In the genomic region with DNA sequence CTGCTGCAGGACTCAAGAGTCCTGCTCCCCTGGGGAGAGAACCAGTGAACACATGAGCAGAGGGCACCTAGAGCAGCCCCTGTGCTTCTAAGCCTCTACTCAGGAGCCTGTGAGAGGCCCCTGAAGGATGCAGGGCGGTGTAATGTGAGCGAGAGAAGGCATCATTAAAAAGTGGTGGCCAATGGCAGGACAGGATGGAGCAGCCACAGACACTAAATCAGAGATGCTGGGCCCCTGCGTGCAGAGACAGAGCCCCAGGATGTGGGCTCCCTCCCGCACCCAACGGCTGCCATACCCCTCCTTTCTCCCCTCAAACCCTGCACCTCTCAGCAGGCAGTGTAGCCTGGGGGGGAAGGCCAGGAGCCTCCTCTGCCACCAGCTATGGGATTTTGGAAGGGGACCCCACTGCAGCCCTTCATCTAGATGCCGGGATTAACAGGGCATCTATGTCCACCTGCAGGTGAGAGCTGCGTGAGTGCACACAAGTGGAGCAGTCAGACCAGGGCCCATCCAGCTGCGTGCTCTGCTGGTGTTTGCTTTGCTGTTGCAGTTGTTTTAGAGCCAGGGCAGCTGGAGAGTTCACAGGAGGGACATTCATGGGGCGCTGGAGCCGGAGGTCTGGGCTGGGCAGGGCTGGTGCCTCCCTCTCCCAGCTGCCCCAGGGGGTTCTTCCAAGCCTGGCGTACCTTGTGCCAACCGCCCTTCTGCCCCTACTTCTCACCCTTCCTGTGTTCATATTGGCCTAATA, we compare ENCODE assay signal across 13 cellular contexts. TPM values are rescaled to one million over a fixed set of nuclear protein-coding genes. Genes with fewer than 3 reads are reported as not detected.
DNase-seq lines count a peak whose midpoint lies in the region; ATAC-seq lines count a peak whose summit lies in the region.
"Had no signal": no experiment of that assay in that cellular context is flagged by ENCODE, and none has a peak within 500 bp of the region (broad histone marks: within the 10 kb centered on the region; RNA-seq: fewer than 3 reads in every experiment).

No MANE protein-coding gene starts in this region.

- peak; percentile 71 for ATAC-seq in central memory CD8-positive, alpha-beta T cell (replicated peaks; ENCODE audit: extremely low read depth, poor library complexity, severe bottlenecking)
- ATAC-seq in stimulated activated naive B cell treated with anti-CD40 and anti-IgM and Interleukin-4, amounts not matched to agents 10 μg/mL and 1 μg/mL and 100 μg/mL, for 72 hours (replicated peaks): no peak
- ATAC-seq in HG03108 (IDR thresholded peaks at IDR 0.05; ENCODE audit: unreplicated experiment): no peak

- no peak overlapping the region for H3K4me3 ChIP-seq in CD4-positive, alpha-beta memory T cell (ENCODE audit: low read length in 2 of 2)

- H3K27me3 Mint-ChIP-seq in activated CD4-positive, alpha-beta memory T cell treated with anti-CD3 and anti-CD28 coated beads, Interleukin-2, amount 10 ng/mL, durations not matched to agents 7 days and 5 days: peaks cover 38% of the 10 kb centered on the region
- peaks cover 19% of the 10 kb centered on the region for H3K27me3 Mint-ChIP-seq in activated CD4-positive, alpha-beta memory T cell treated with anti-CD3 and anti-CD28 coated beads for 36 hours
- H3K27me3 Mint-ChIP-seq in central memory CD8-positive, alpha-beta T cell: peaks cover 15% of the 10 kb centered on the region
- H3K27me3 Mint-ChIP-seq in stimulated activated naive B cell treated with anti-CD40 and anti-IgM and Interleukin-4, amounts not matched to agents 10 μg/mL and 1 μg/mL and 100 μg/mL, for 72 hours: peaks cover 4 to 5% of the 10 kb centered on the region in 2 donors
- H3K27me3 Mint-ChIP-seq in CD4-positive, alpha-beta memory T cell: peaks cover 5 to 16% of the 10 kb centered on the region in 2 donors
- peaks cover 20% of the 10 kb centered on the region for H3K27me3 Mint-ChIP-seq in activated T-cell treated with anti-CD3 and anti-CD28 coated beads, Interleukin-2, amount 50 U/mL, for 24 hours

- CTCF ChIA-PET in activated CD4-positive, alpha-beta memory T cell treated with anti-CD3 and anti-CD28 coated beads, Interleukin-2, amount 10 ng/mL, durations not matched to agents 7 days and 5 days (lab: Charles Lee): interaction anchor here (1.6 kb wide), 1 partner anchor 14 kb away, joined by 4 read pairs; no protein-coding TSS in a partner anchor
- CTCF ChIA-PET in activated CD4-positive, alpha-beta memory T cell treated with anti-CD3 and anti-CD28 coated beads for 36 hours (lab: Charles Lee): interaction anchor here (0.8 kb wide), 1 partner anchor 13 kb away, joined by 3 read pairs; no protein-coding TSS in a partner anchor
- CTCF ChIA-PET in CD4-positive, alpha-beta memory T cell (lab: Charles Lee; ENCODE audit: partially characterized antibody): interaction anchor here (1.1 to 1.4 kb wide), 2 partner anchors 13 to 802 kb away, joined by 3 to 4 read pairs; a partner anchor contains a TSS

- no peaks in the 10 kb centered on the region for H3K36me3 Mint-ChIP-seq in activated CD4-positive, alpha-beta memory T cell treated with anti-CD3 and anti-CD28 coated beads, Interleukin-2, amount 10 ng/mL, durations not matched to agents 7 days and 5 days (ENCODE audit: low read depth)
- H3K36me3 Mint-ChIP-seq in activated CD4-positive, alpha-beta memory T cell treated with anti-CD3 and anti-CD28 coated beads for 36 hours: no peaks in the 10 kb centered on the region
- H3K36me3 Mint-ChIP-seq in central memory CD8-positive, alpha-beta T cell (ENCODE audit: insufficient read depth): no peaks in the 10 kb centered on the region
- H3K36me3 Mint-ChIP-seq in stimulated activated naive B cell treated with anti-CD40 and anti-IgM and Interleukin-4, amounts not matched to agents 10 μg/mL and 1 μg/mL and 100 μg/mL, for 72 hours: no peaks in the 10 kb centered on the region
- no peaks in the 10 kb centered on the region for H3K36me3 Mint-ChIP-seq in CD4-positive, alpha-beta memory T cell
- no peaks in the 10 kb centered on the region for H3K36me3 Mint-ChIP-seq in activated T-cell treated with anti-CD3 and anti-CD28 coated beads, Interleukin-2, amount 50 U/mL, for 24 hours (ENCODE audit: low read depth)

- no peaks in the 10 kb centered on the region for H3K9me3 Mint-ChIP-seq in activated CD4-positive, alpha-beta memory T cell treated with anti-CD3 and anti-CD28 coated beads, Interleukin-2, amount 10 ng/mL, durations not matched to agents 7 days and 5 days
- H3K9me3 Mint-ChIP-seq in activated CD4-positive, alpha-beta memory T cell treated with anti-CD3 and anti-CD28 coated beads for 36 hours: no peaks in the 10 kb centered on the region
- H3K9me3 Mint-ChIP-seq in central memory CD8-positive, alpha-beta T cell: no peaks in the 10 kb centered on the region
- H3K9me3 Mint-ChIP-seq in stimulated activated naive B cell treated with anti-CD40 and anti-IgM and Interleukin-4, amounts not matched to agents 10 μg/mL and 1 μg/mL and 100 μg/mL, for 72 hours: no peaks in the 10 kb centered on the region
- no peaks in the 10 kb centered on the region for H3K9me3 Mint-ChIP-seq in CD4-positive, alpha-beta memory T cell
- H3K9me3 Mint-ChIP-seq in activated T-cell treated with anti-CD3 and anti-CD28 coated beads, Interleukin-2, amount 50 U/mL, for 24 hours: no peaks in the 10 kb centered on the region
- H3K9me3 Mint-ChIP-seq: HFFc6, IgD-negative memory B cell had no signal

- peaks cover 10% of the 10 kb centered on the region for H3K4me1 ChIP-seq in CD4-positive, alpha-beta memory T cell (ENCODE audit: insufficient read depth, low read length)

- no peak overlapping the region for H3K27ac ChIP-seq in CD4-positive, alpha-beta memory T cell (ENCODE audit: low read depth, low read length)

- no peak overlapping the region for H3K27ac Mint-ChIP-seq in activated CD4-positive, alpha-beta memory T cell treated with anti-CD3 and anti-CD28 coated beads, Interleukin-2, amount 10 ng/mL, durations not matched to agents 7 days and 5 days
- H3K27ac Mint-ChIP-seq in activated CD4-positive, alpha-beta memory T cell treated with anti-CD3 and anti-CD28 coated beads for 36 hours: no peak overlapping the region
- peak overlapping the region; percentile 69 for H3K27ac Mint-ChIP-seq in central memory CD8-positive, alpha-beta T cell (ENCODE audit: low read depth)
- H3K27ac Mint-ChIP-seq in stimulated activated naive B cell treated with anti-CD40 and anti-IgM and Interleukin-4, amounts not matched to agents 10 μg/mL and 1 μg/mL and 100 μg/mL, for 72 hours: peak overlapping the region; percentile 15
- no peak overlapping the region for H3K27ac Mint-ChIP-seq in CD4-positive, alpha-beta memory T cell
- H3K27ac Mint-ChIP-seq in activated T-cell treated with anti-CD3 and anti-CD28 coated beads, Interleukin-2, amount 50 U/mL, for 24 hours: no peak overlapping the region
- H3K27ac Mint-ChIP-seq: activated CD4-positive, alpha-beta T cell treated with anti-CD3 and anti-CD28 coated beads for 36 hours; dendritic cell treated with granulocyte-macrophage colony-stimulating factor and Interleukin-4, amounts not matched to agents 40 ng/mL and 50 ng/mL, for 4 days; HFFc6; IgD-negative memory B cell had no signal

- H3K36me3 ChIP-seq in CD4-positive, alpha-beta memory T cell (ENCODE audit: insufficient read depth, low read length): no peaks in the 10 kb centered on the region

- H3K9me3 ChIP-seq in CD4-positive, alpha-beta memory T cell (ENCODE audit: control insufficient read depth in 1 of 2, low read length in 2 of 2): no peaks in the 10 kb centered on the region

- no peak overlapping the region for H3K4me3 Mint-ChIP-seq in activated CD4-positive, alpha-beta memory T cell treated with anti-CD3 and anti-CD28 coated beads, Interleukin-2, amount 10 ng/mL, durations not matched to agents 7 days and 5 days
- H3K4me3 Mint-ChIP-seq in activated CD4-positive, alpha-beta memory T cell treated with anti-CD3 and anti-CD28 coated beads for 36 hours: no peak overlapping the region
- H3K4me3 Mint-ChIP-seq in central memory CD8-positive, alpha-beta T cell: peak overlapping the region; percentile 15
- H3K4me3 Mint-ChIP-seq in stimulated activated naive B cell treated with anti-CD40 and anti-IgM and Interleukin-4, amounts not matched to agents 10 μg/mL and 1 μg/mL and 100 μg/mL, for 72 hours: peak overlapping the region in 1 of 2 donors; percentile 34
- no peak overlapping the region for H3K4me3 Mint-ChIP-seq in CD4-positive, alpha-beta memory T cell
- H3K4me3 Mint-ChIP-seq in activated T-cell treated with anti-CD3 and anti-CD28 coated beads, Interleukin-2, amount 50 U/mL, for 24 hours: no peak overlapping the region
- H3K4me3 Mint-ChIP-seq: activated CD4-positive, alpha-beta T cell treated with anti-CD3 and anti-CD28 coated beads for 36 hours; dendritic cell treated with granulocyte-macrophage colony-stimulating factor and Interleukin-4, amounts not matched to agents 40 ng/mL and 50 ng/mL, for 4 days; HFFc6 had no signal

- POLR2A ChIA-PET in activated CD4-positive, alpha-beta memory T cell treated with anti-CD3 and anti-CD28 coated beads, Interleukin-2, amount 10 ng/mL, durations not matched to agents 7 days and 5 days (lab: Charles Lee): interaction anchor here (0.7 to 1.0 kb wide), 2 partner anchors 9 to 14 kb away, joined by 3 read pairs; no protein-coding TSS in a partner anchor
- POLR2A ChIA-PET in activated CD4-positive, alpha-beta memory T cell treated with anti-CD3 and anti-CD28 coated beads for 36 hours (lab: Charles Lee): no interaction called here
- POLR2A ChIA-PET in CD4-positive, alpha-beta memory T cell (lab: Charles Lee; ENCODE audit: partially characterized antibody): interaction anchor here (0.6 kb wide), 1 partner anchor 19 kb away, joined by 3 read pairs; no protein-coding TSS in a partner anchor

- intact Hi-C loops in activated CD4-positive, alpha-beta memory T cell treated with anti-CD3 and anti-CD28 coated beads for 36 hours (cut with micrococcal nuclease): no loop called here
- intact Hi-C loops in CD4-positive, alpha-beta memory T cell (cut with micrococcal nuclease): no loop called here

- peak; percentile 25 for DNase-seq in activated CD4-positive, alpha-beta memory T cell treated with anti-CD3 and anti-CD28 coated beads, Interleukin-2, amount 10 ng/mL, durations not matched to agents 7 days and 5 days
- no peak for DNase-seq in activated CD4-positive, alpha-beta memory T cell treated with anti-CD3 and anti-CD28 coated beads for 36 hours
- DNase-seq in NCI-H2171 treated with DMSO at 0.1 percent for 48 hours (lab: John Stamatoyannopoulos, UW): peak; percentile 33
- peak in 1 of 2 donors; percentile 20 for DNase-seq in central memory CD8-positive, alpha-beta T cell (ENCODE audit: low spot score in 2 of 2)
- DNase-seq in stimulated activated naive B cell treated with anti-CD40 and anti-IgM and Interleukin-4, amounts not matched to agents 10 μg/mL and 1 μg/mL and 100 μg/mL, for 72 hours: no peak
- no peak for DNase-seq in CD4-positive, alpha-beta memory T cell
- no peak for DNase-seq in activated T-cell treated with anti-CD3 and anti-CD28 coated beads, Interleukin-2, amount 50 U/mL, for 24 hours
- DNase-seq: activated CD4-positive, alpha-beta T cell treated with anti-CD3 and anti-CD28 coated beads for 36 hours; activated naive CD4-positive, alpha-beta T cell; HFFc6 had no signal

- H3K4me1 Mint-ChIP-seq in activated CD4-positive, alpha-beta memory T cell treated with anti-CD3 and anti-CD28 coated beads, Interleukin-2, amount 10 ng/mL, durations not matched to agents 7 days and 5 days: peaks cover 13% of the 10 kb centered on the region
- H3K4me1 Mint-ChIP-seq in activated CD4-positive, alpha-beta memory T cell treated with anti-CD3 and anti-CD28 coated beads for 36 hours (ENCODE audit: low read depth): no peaks in the 10 kb centered on the region
- peaks cover 16% of the 10 kb centered on the region for H3K4me1 Mint-ChIP-seq in central memory CD8-positive, alpha-beta T cell
- H3K4me1 Mint-ChIP-seq in stimulated activated naive B cell treated with anti-CD40 and anti-IgM and Interleukin-4, amounts not matched to agents 10 μg/mL and 1 μg/mL and 100 μg/mL, for 72 hours: peaks cover 58 to 78% of the 10 kb centered on the region in 2 donors
- H3K4me1 Mint-ChIP-seq in CD4-positive, alpha-beta memory T cell: peaks cover 2 to 13% (median 6%) of the 10 kb centered on the region in 4 donors
- peaks cover 9% of the 10 kb centered on the region for H3K4me1 Mint-ChIP-seq in activated T-cell treated with anti-CD3 and anti-CD28 coated beads, Interleukin-2, amount 50 U/mL, for 24 hours (ENCODE audit: low read depth)

- H3K27me3 ChIP-seq in CD4-positive, alpha-beta memory T cell (ENCODE audit: insufficient read depth, low read length): peaks cover 12% of the 10 kb centered on the region

RNA-seq across cellular contexts. Expression of a gene that starts 5.1 kb away (rescaled TPM):
- total RNA-seq in activated CD4-positive, alpha-beta memory T cell treated with anti-CD3 and anti-CD28 coated beads, Interleukin-2, amount 10 ng/mL, durations not matched to agents 7 days and 5 days: 100 to 1,000 TPM in 1 of 2 experiments, 10 to 100 TPM in 1; 99.8 to 100 TPM
- 10 to 100 TPM; 42.5 to 43.8 TPM for total RNA-seq in activated CD4-positive, alpha-beta memory T cell treated with anti-CD3 and anti-CD28 coated beads for 36 hours
- total RNA-seq in CD4-positive, alpha-beta memory T cell: 10 to 100 TPM; 79.3 to 82.0 TPM
- polyA plus RNA-seq in CD4-positive, alpha-beta memory T cell: 10 to 100 TPM; 11.9 to 45.3 TPM

Comparison
In these comparisons a context has a peak if more than half of its experiments do, and no peak if none do; other contexts are left out.
1. DNase-seq: peak in activated CD4-positive, alpha-beta memory T cell treated with anti-CD3 and anti-CD28 coated beads, Interleukin-2, amount 10 ng/mL, durations not matched to agents 7 days and 5 days (single experiment) and NCI-H2171 treated with DMSO at 0.1 percent for 48 hours (single experiment); none in activated CD4-positive, alpha-beta memory T cell treated with anti-CD3 and anti-CD28 coated beads for 36 hours (single experiment), stimulated activated naive B cell treated with anti-CD40 and anti-IgM and Interleukin-4, amounts not matched to agents 10 μg/mL and 1 μg/mL and 100 μg/mL, for 72 hours (single experiment), CD4-positive, alpha-beta memory T cell (0 of 5) and activated T-cell treated with anti-CD3 and anti-CD28 coated beads, Interleukin-2, amount 50 U/mL, for 24 hours (single experiment).
2. H3K27ac Mint-ChIP-seq: peak in central memory CD8-positive, alpha-beta T cell (single experiment) and stimulated activated naive B cell treated with anti-CD40 and anti-IgM and Interleukin-4, amounts not matched to agents 10 μg/mL and 1 μg/mL and 100 μg/mL, for 72 hours (single experiment); none in activated CD4-positive, alpha-beta memory T cell treated with anti-CD3 and anti-CD28 coated beads, Interleukin-2, amount 10 ng/mL, durations not matched to agents 7 days and 5 days (single experiment), activated CD4-positive, alpha-beta memory T cell treated with anti-CD3 and anti-CD28 coated beads for 36 hours (single experiment), CD4-positive, alpha-beta memory T cell (0 of 7) and activated T-cell treated with anti-CD3 and anti-CD28 coated beads, Interleukin-2, amount 50 U/mL, for 24 hours (single experiment).